In the genomic region with DNA sequence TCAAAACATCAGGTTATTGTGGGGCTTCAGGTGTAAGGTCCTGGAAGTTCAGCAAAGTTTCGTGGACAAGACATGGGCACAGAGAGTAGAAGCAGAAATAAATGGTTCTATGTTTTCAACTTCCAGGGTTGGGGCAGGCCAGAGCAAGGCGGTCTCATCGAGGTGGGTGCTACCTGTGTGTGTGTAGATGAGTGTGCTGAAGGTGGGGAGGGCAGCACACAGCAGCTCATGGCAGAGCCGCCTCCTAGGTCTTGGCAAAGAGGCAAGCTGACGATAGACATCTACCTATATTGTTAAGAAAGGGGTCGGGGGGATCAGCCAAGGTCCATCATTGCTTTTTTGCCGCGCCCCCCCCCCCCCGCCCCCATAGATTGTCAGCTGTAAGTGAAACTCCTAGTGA, we compare ENCODE assay signal across 10 cellular contexts. TPM values are rescaled to one million over a fixed set of nuclear protein-coding genes. Genes with fewer than 3 reads are reported as not detected.
A peak's percentile ranks its signal among the peaks of the same experiment; 100 is the strongest.
DNase-seq lines count a peak whose midpoint lies in the region; ATAC-seq and TF ChIP-seq lines count a peak whose summit lies in the region.
"Had no signal": no experiment of that assay in that cellular context is flagged by ENCODE, and none has a peak within 500 bp of the region (broad histone marks: within the 10 kb centered on the region; RNA-seq: fewer than 3 reads in every experiment).

No MANE protein-coding gene starts in this region.

- H3K9me3 ChIP-seq in BLaER1, result no peaks in the 10 kb centered on the region
- no peaks in the 10 kb centered on the region for H3K9me3 ChIP-seq in breast epithelium
- H3K9me3 ChIP-seq in neuronal stem cell (replicated peaks in 1 of 2; ENCODE audit: control insufficient read depth in 2 of 2, insufficient read depth in 1 of 2, low read depth in 1 of 2, low read length in 2 of 2), result no peaks in the 10 kb centered on the region

- peaks cover 84% of the 10 kb centered on the region for H3K4me1 ChIP-seq in BLaER1
- peaks cover 10 to 27% of the 10 kb centered on the region in 2 donors for H3K4me1 ChIP-seq in breast epithelium
- peaks cover 6 to 12% of the 10 kb centered on the region in 2 donors for H3K4me1 ChIP-seq in neuronal stem cell (ENCODE audit: control insufficient read depth in 2 of 2, insufficient read depth in 1 of 2, low read depth in 1 of 2, low read length in 2 of 2)

- intact Hi-C loops in breast epithelium (cut with DNase I; ENCODE audit: low total_unique reads), result loop anchor here (10.0 kb wide), 1 partner anchor 1865 kb away; no protein-coding TSS in a partner anchor

- H2BK15ac ChIP-seq in neuronal stem cell (ENCODE audit: low read length), result no peak overlapping the region

- peak overlapping the region; percentile 100 for H3K4me2 ChIP-seq in BLaER1
- H3K4me2 ChIP-seq in neuronal stem cell (ENCODE audit: insufficient read depth, low read length, poor library complexity, severe bottlenecking), result no peak overlapping the region

- 0 out of 2 replicates have a peak overlapping the region, but pooled peaks have one; percentile 33 for H3K4me3 ChIP-seq in BLaER1
- no peak overlapping the region for H3K4me3 ChIP-seq in HL-60 (replicated peaks; ENCODE audit: insufficient read depth, low read length)
- H3K4me3 ChIP-seq in breast epithelium, result no peak overlapping the region
- H3K4me3 ChIP-seq in neuronal stem cell (ENCODE audit: low read length in 2 of 2), result no peak overlapping the region

- H3K27ac ChIP-seq in BLaER1 (peak overlapping the region; percentile 57), HL-60 (replicated peaks) (peak overlapping the region; percentile 45), breast epithelium (peak overlapping the region; percentile 85 to 90), neuronal stem cell (replicated peaks; ENCODE audit: low read length) (no peak overlapping the region)

- H2BK120ac ChIP-seq in neuronal stem cell (ENCODE audit: low read depth, low read length), result no peak overlapping the region

- no CpG with 5 or more reads among the region's 9 CpGs for WGBS in neuronal stem cell (ENCODE audit: extremely low coverage in 2 of 2, insufficient read length in 2 of 2, insufficient replicate concordance in 1 of 2), 2 donors

- no peak overlapping the region for H2BK5ac ChIP-seq in neuronal stem cell (ENCODE audit: low read length)

- H2AFZ ChIP-seq in neuronal stem cell (ENCODE audit: low read length), result no peak overlapping the region

- no peak overlapping the region for H3K4ac ChIP-seq in neuronal stem cell (ENCODE audit: low read length)

- no peak overlapping the region for H2AK5ac ChIP-seq in neuronal stem cell (ENCODE audit: low read depth, low read length)

- no peak for TF ChIP-seq CTCF in HL-60 (IDR thresholded peaks at IDR 0.05; ENCODE audit: insufficient read depth, low read length)
- TF ChIP-seq CTCF in breast epithelium (IDR thresholded peaks at IDR 0.05), result no peak

- H4K8ac ChIP-seq in neuronal stem cell (ENCODE audit: low read depth, low read length), result no peak overlapping the region

- DNase-seq in HL-60 (ENCODE audit: low read depth in 1 of 2, low spot score in 1 of 2) (no peak), breast epithelium (ENCODE audit: low spot score in 2 of 2) (no peak), neuronal stem cell (ENCODE audit: low spot score) (no peak), NCI-H510A (lab: John Stamatoyannopoulos, UW) (no peak)
- DNase-seq: DMS79, NCI-H2227 treated with DMSO at 0.1 percent for 48 hours had no signal

- no peak overlapping the region for H2BK12ac ChIP-seq in neuronal stem cell (ENCODE audit: low read length)

- H3K9ac ChIP-seq in BLaER1 (peak overlapping the region; percentile 45; the same call in 1 of the 2 replicates), neuronal stem cell (ENCODE audit: low read depth, low read length, poor library complexity) (no peak overlapping the region)

- H3K36me3 ChIP-seq in BLaER1, result peaks cover 53% of the 10 kb centered on the region
- no peaks in the 10 kb centered on the region for H3K36me3 ChIP-seq in breast epithelium
- H3K36me3 ChIP-seq in neuronal stem cell (replicated peaks in 1 of 2; ENCODE audit: control insufficient read depth in 2 of 2, insufficient read depth in 2 of 2, low read length in 2 of 2), result peaks cover 24 to 26% of the 10 kb centered on the region in 2 donors

- H3K27me3 ChIP-seq in BLaER1 (no peaks in the 10 kb centered on the region), HL-60 (ENCODE audit: insufficient read depth, poor library complexity, severe bottlenecking) (no peaks in the 10 kb centered on the region), breast epithelium (no peaks in the 10 kb centered on the region), neuronal stem cell (ENCODE audit: control insufficient read depth in 3 of 3, insufficient read depth in 3 of 3, low read depth in 1 of 3, low read length in 3 of 3) (peaks cover 0 to 6% (median 6%) of the 10 kb centered on the region in 3 experiments)

- H3K23ac ChIP-seq in neuronal stem cell (ENCODE audit: low read depth, low read length, poor library complexity), result peak overlapping the region; percentile 25

- peaks cover 8% of the 10 kb centered on the region for H3K79me1 ChIP-seq in neuronal stem cell (ENCODE audit: low read depth, low read length)

- no peak overlapping the region for H3K18ac ChIP-seq in neuronal stem cell (ENCODE audit: low read length)

- ATAC-seq in GM18861 (IDR thresholded peaks at IDR 0.05; ENCODE audit: unreplicated experiment) (no peak), HG03521 (IDR thresholded peaks at IDR 0.05; ENCODE audit: unreplicated experiment) (no peak), HG03097 (IDR thresholded peaks at IDR 0.05; ENCODE audit: low FRiP score, unreplicated experiment) (no peak)

- H4K91ac ChIP-seq in neuronal stem cell (ENCODE audit: low read depth, low read length, poor library complexity), result no peak overlapping the region

- TF ChIP-seq POLR2A in breast epithelium (IDR thresholded peaks at IDR 0.05), result no peak

- H3K14ac ChIP-seq in neuronal stem cell (ENCODE audit: low read length), result no peak overlapping the region

- H4K20me1 ChIP-seq in BLaER1, result peaks cover 57% of the 10 kb centered on the region

RNA-seq across cellular contexts. Expression of a gene that starts 3.8 kb away (rescaled TPM):
- 10 to 100 TPM; 21.4 to 62.9 (median 36.0) TPM for total RNA-seq in breast epithelium
- 18.1 TPM for polyA plus RNA-seq in neuronal stem cell (2013, experiment 1 of 2)
- 18.6 TPM for polyA plus RNA-seq in neuronal stem cell (2013, experiment 2 of 2)

RNA-seq across cellular contexts. Expression of a gene that starts 3.9 kb away (rescaled TPM):
- total RNA-seq in breast epithelium, result 10 to 100 TPM; 61.0 to 97.0 (median 68.8) TPM
- polyA plus RNA-seq in neuronal stem cell (2013, experiment 1 of 2), result 147 TPM
- polyA plus RNA-seq in neuronal stem cell (2013, experiment 2 of 2), result 145 TPM

RNA-seq across cellular contexts. Expression of a gene that starts 12.0 kb away (rescaled TPM):
- 10 to 100 TPM in 1 of 3 donors, 1 to 10 TPM in 2; 4.2 to 10.5 (median 9.4) TPM for total RNA-seq in breast epithelium
- polyA plus RNA-seq in neuronal stem cell (2013, experiment 1 of 2), result 32.1 TPM
- polyA plus RNA-seq in neuronal stem cell (2013, experiment 2 of 2), result 29.6 TPM

RNA-seq across cellular contexts. Expression of a gene that starts 51.8 kb away (rescaled TPM):
- 100 to 1,000 TPM; 139 to 188 (median 170) TPM for total RNA-seq in breast epithelium
- 131 TPM for polyA plus RNA-seq in neuronal stem cell (2013, experiment 1 of 2)
- polyA plus RNA-seq in neuronal stem cell (2013, experiment 2 of 2), result 132 TPM

RNA-seq across cellular contexts. Expression of a gene that starts 58.0 kb away (rescaled TPM):
- total RNA-seq in breast epithelium, result 10 to 100 TPM in 2 of 3 donors, 1 to 10 TPM in 1; 9.0 to 16.4 (median 11.3) TPM
- polyA plus RNA-seq in neuronal stem cell (2013, experiment 1 of 2), result 26.4 TPM
- polyA plus RNA-seq in neuronal stem cell (2013, experiment 2 of 2), result 20.9 TPM
